In the genomic region with DNA sequence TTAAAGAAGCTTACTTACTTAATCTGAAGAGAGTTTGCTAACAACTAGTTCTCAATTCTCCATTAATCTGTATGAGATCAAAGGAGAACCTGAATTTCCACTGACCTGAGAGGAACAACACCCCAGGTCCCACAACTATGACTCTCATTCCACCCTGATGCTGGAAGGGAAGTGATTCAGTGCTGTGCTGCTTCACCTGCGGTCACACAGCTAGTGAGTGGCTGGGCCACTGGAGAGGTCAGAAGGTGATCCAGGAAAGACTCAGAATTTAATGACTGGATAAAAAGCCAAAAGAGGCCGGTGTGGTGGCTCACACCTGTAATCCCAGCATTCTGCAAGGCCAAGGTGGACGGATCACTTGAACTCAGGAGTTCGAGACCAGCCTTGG, we compare ENCODE assay signal across 20 cellular contexts. TPM values are rescaled to one million over a fixed set of nuclear protein-coding genes. Genes with fewer than 3 reads are reported as not detected.
DNase-seq lines count a peak whose midpoint lies in the region; ATAC-seq, FAIRE-seq and TF ChIP-seq lines count a peak whose summit lies in the region.
"Had no signal": no experiment of that assay in that cellular context is flagged by ENCODE, and none has a peak within 500 bp of the region (broad histone marks: within the 10 kb centered on the region; RNA-seq: fewer than 3 reads in every experiment).

No MANE protein-coding gene starts in this region.

- DNase-seq in left ventricle myocardium inferior: no peak
- DNase-seq in Right ventricle myocardium superior: no peak
- no peak for DNase-seq in vagina (ENCODE audit: extremely low spot score in 2 of 2)
- no peak for DNase-seq in activated naive CD4-positive, alpha-beta T cell treated with anti-CD3 and anti-CD28 coated beads for 36 hours
- DNase-seq in H7: no peak
- no peak for DNase-seq in kidney
- DNase-seq: activated naive CD4-positive, alpha-beta T cell treated with Interleukin-2 at 50 U/mL for 16 hours; foreskin melanocyte; naive B cell; NCI-H146; NCI-H2171 treated with DMSO at 0.1 percent for 48 hours; NCI-H526 treated with DMSO at 0.1 percent for 48 hours; SJCRH30; stimulated activated naive CD8-positive, alpha-beta T cell treated with anti-CD3 and anti-CD28 coated beads, Interleukin-15, amount 100 ng/mL, for 72 hours; T-helper 17 cell had no signal

- no peaks in the 10 kb centered on the region for H3K36me3 Mint-ChIP-seq in nephron (ENCODE audit: low read depth)
- no peaks in the 10 kb centered on the region for H3K36me3 Mint-ChIP-seq in activated naive CD4-positive, alpha-beta T cell treated with anti-CD3 and anti-CD28 coated beads for 36 hours (ENCODE audit: low read depth)
- H3K36me3 Mint-ChIP-seq: naive B cell had no signal

- peak overlapping the region in 2 of 3 experiments; percentile 22 to 82 for H3K27ac Mint-ChIP-seq in nephron
- no peak overlapping the region for H3K27ac Mint-ChIP-seq in activated naive CD4-positive, alpha-beta T cell treated with anti-CD3 and anti-CD28 coated beads for 36 hours
- H3K27ac Mint-ChIP-seq: stimulated activated naive CD8-positive, alpha-beta T cell treated with anti-CD3 and anti-CD28 coated beads, Interleukin-15, amount 100 ng/mL, for 72 hours; T-helper 17 cell had no signal

- no peak overlapping the region for H3K4me3 Mint-ChIP-seq in nephron
- no peak overlapping the region for H3K4me3 Mint-ChIP-seq in activated naive CD4-positive, alpha-beta T cell treated with anti-CD3 and anti-CD28 coated beads for 36 hours
- H3K4me3 Mint-ChIP-seq: naive B cell; stimulated activated naive CD8-positive, alpha-beta T cell treated with anti-CD3 and anti-CD28 coated beads, Interleukin-15, amount 100 ng/mL, for 72 hours; T-helper 17 cell had no signal

- intact Hi-C loops in left ventricle myocardium inferior (cut with micrococcal nuclease): no loop called here
- intact Hi-C loops in Right ventricle myocardium superior (cut with DNase I): no loop called here
- intact Hi-C loops in vagina (cut with DNase I): no loop called here
- intact Hi-C loops in activated naive CD4-positive, alpha-beta T cell treated with anti-CD3 and anti-CD28 coated beads for 36 hours (cut with micrococcal nuclease): no loop called here
- intact Hi-C loops in kidney (cut with DNase I): no loop called here

- H3K4me1 Mint-ChIP-seq in nephron: peaks cover 45% of the 10 kb centered on the region
- no peaks in the 10 kb centered on the region for H3K4me1 Mint-ChIP-seq in activated naive CD4-positive, alpha-beta T cell treated with anti-CD3 and anti-CD28 coated beads for 36 hours (ENCODE audit: low read depth)
- H3K4me1 Mint-ChIP-seq: naive B cell; stimulated activated naive CD8-positive, alpha-beta T cell treated with anti-CD3 and anti-CD28 coated beads, Interleukin-15, amount 100 ng/mL, for 72 hours; T-helper 17 cell had no signal

- no peaks in the 10 kb centered on the region for H3K9me3 ChIP-seq in left ventricle myocardium inferior (replicated peaks)
- H3K9me3 ChIP-seq in vagina: no peaks in the 10 kb centered on the region
- no peaks in the 10 kb centered on the region for H3K9me3 ChIP-seq in kidney (ENCODE audit: control insufficient read depth in 1 of 2, low read length in 2 of 2)
- H3K9me3 ChIP-seq: A549, BLaER1, SJCRH30 had no signal

- H3K4me3 ChIP-seq in left ventricle myocardium inferior (no peak overlapping the region), vagina (no peak overlapping the region), H7 (ENCODE audit: insufficient read depth, low read depth, low read length) (no peak overlapping the region), kidney (ENCODE audit: low read length in 2 of 2) (no peak overlapping the region)
- H3K4me3 ChIP-seq: A549, BLaER1, SJCRH30 had no signal

- H3K4me1 ChIP-seq in left ventricle myocardium inferior (peaks cover 100% of the 10 kb centered on the region), vagina (peaks cover 29% of the 10 kb centered on the region), kidney (ENCODE audit: control insufficient read depth in 1 of 2, insufficient read depth in 1 of 2, low read depth in 1 of 2, low read length in 2 of 2) (peaks cover 20 to 34% of the 10 kb centered on the region in 2 donors)
- H3K4me1 ChIP-seq: A549 had no signal

- H3K27ac ChIP-seq in left ventricle myocardium inferior (replicated peaks) (peak overlapping the region; percentile 92), vagina (peak overlapping the region; percentile 76), kidney (ENCODE audit: low read depth in 2 of 2, low read length in 2 of 2) (no peak overlapping the region)
- H3K27ac ChIP-seq: A549, BLaER1, SJCRH30 had no signal

- H3K27me3 Mint-ChIP-seq in nephron (ENCODE audit: low read depth): peaks cover 3% of the 10 kb centered on the region
- no peaks in the 10 kb centered on the region for H3K27me3 Mint-ChIP-seq in activated naive CD4-positive, alpha-beta T cell treated with anti-CD3 and anti-CD28 coated beads for 36 hours (ENCODE audit: low read depth)
- H3K27me3 Mint-ChIP-seq: T-helper 17 cell had no signal

- ATAC-seq in Right ventricle myocardium superior (ENCODE audit: poor library complexity) (no peak), esophagus mucosa (peak; percentile 97)
- ATAC-seq: A549; stimulated activated naive CD8-positive, alpha-beta T cell treated with anti-CD3 and anti-CD28 coated beads, Interleukin-15, amount 100 ng/mL, for 72 hours; T-helper 17 cell had no signal

- no peak overlapping the region for H3K9ac ChIP-seq in kidney (ENCODE audit: low read length in 2 of 2)
- H3K9ac ChIP-seq: BLaER1 had no signal

- H3K27me3 ChIP-seq in left ventricle myocardium inferior (ENCODE audit: low read depth) (no peaks in the 10 kb centered on the region), vagina (no peaks in the 10 kb centered on the region), H7 (ENCODE audit: control insufficient read depth, insufficient read depth, low read length) (no peaks in the 10 kb centered on the region)
- H3K27me3 ChIP-seq: BLaER1, SJCRH30 had no signal

- no peaks in the 10 kb centered on the region for H3K9me3 Mint-ChIP-seq in nephron
- no peaks in the 10 kb centered on the region for H3K9me3 Mint-ChIP-seq in activated naive CD4-positive, alpha-beta T cell treated with anti-CD3 and anti-CD28 coated beads for 36 hours
- H3K9me3 Mint-ChIP-seq: naive B cell; stimulated activated naive CD8-positive, alpha-beta T cell treated with anti-CD3 and anti-CD28 coated beads, Interleukin-15, amount 100 ng/mL, for 72 hours had no signal

- TF ChIP-seq POLR2A in vagina (IDR thresholded peaks at IDR 0.05): no peak

- CTCF ChIA-PET in activated naive CD4-positive, alpha-beta T cell treated with anti-CD3 and anti-CD28 coated beads for 36 hours (lab: Charles Lee): no interaction called here

- no peak for FAIRE-seq in kidney (lab: Jason Lieb, UNC)
- FAIRE-seq: A549, endometrium had no signal

- no peaks in the 10 kb centered on the region for H3K36me3 ChIP-seq in left ventricle myocardium inferior
- no peaks in the 10 kb centered on the region for H3K36me3 ChIP-seq in vagina
- no peaks in the 10 kb centered on the region for H3K36me3 ChIP-seq in H7 (replicated peaks; ENCODE audit: control insufficient read depth, insufficient read depth, low read length)
- H3K36me3 ChIP-seq in kidney (ENCODE audit: control insufficient read depth in 1 of 2, insufficient read depth in 2 of 2, low read length in 2 of 2): no peaks in the 10 kb centered on the region
- H3K36me3 ChIP-seq: BLaER1, SJCRH30 had no signal

- TF ChIP-seq CTCF in left ventricle myocardium inferior (IDR thresholded peaks at IDR 0.05; ENCODE audit: borderline replicate concordance): no peak
- no peak for TF ChIP-seq CTCF in nephron (IDR thresholded peaks at IDR 0.05; ENCODE audit: unreplicated experiment in 3 of 3)
- no peak for TF ChIP-seq CTCF in vagina (IDR thresholded peaks at IDR 0.05)
- TF ChIP-seq CTCF in kidney (IDR thresholded peaks at IDR 0.05; ENCODE audit: borderline replicate concordance, extremely low read depth, insufficient read depth): no peak

RNA-seq across cellular contexts. Expression of a gene that starts 23.6 kb away (rescaled TPM):
- total RNA-seq in left ventricle myocardium inferior (896 TPM), Right ventricle myocardium superior (697 TPM), esophagus mucosa (23.2 TPM), vagina (116 TPM), kidney (91.7 TPM)
- under 1 TPM; 0.77 to 0.93 TPM for total RNA-seq in activated naive CD4-positive, alpha-beta T cell treated with anti-CD3 and anti-CD28 coated beads for 36 hours
- 10.2 and 12.7 TPM in 2 replicates for total RNA-seq in H7 (2014; rRNA removed; shearing (Covaris generic))
- polyA plus RNA-seq in kidney (ENCODE audit: insufficient read depth, low read depth, low replicate concordance): 12.2 TPM

Comparison
In these comparisons a context has a peak if more than half of its experiments do, and no peak if none do; other contexts are left out.
1. H3K27ac ChIP-seq: peak in left ventricle myocardium inferior (single experiment) and vagina (single experiment); none in kidney (0 of 2).